Comparison of ENCODE assay signal across 19 cellular contexts in the genomic region with DNA sequence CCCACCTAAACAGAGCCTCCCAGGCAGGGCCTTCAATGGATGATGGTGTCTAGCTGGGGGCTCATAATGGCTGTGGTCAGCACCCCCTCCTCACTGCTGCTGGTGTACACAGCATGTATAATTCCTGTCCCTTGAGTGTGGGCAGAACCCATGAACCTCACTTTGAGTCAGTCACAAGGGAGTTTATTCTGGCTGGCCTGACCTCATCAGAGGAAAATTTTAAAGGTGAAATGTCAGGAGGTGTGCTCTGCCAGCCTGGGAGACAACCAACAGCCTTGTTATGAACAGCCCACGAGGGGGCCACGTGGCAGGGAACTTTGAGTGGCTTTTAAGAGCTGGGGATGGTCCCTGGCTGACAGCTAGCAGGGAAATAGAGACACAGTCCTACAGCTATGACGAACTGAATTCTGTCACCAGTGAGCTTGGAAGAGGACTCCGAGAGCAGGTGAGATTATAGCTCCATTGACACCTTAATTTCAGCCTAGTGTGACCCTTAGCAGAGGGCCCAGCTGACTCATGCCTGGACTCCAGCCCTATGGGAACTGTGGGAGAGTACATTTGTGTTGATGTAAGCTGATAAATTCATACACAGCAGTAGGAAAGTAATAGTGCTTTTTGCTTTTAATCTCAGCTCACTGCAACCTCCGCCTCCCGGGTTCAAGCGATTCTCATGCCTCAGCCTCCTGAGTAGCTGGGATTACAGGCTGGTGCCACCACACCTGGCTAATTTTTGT.
DNase-seq lines count a peak whose midpoint lies in the region; ATAC-seq, FAIRE-seq and TF ChIP-seq lines count a peak whose summit lies in the region.
"Had no signal": no experiment of that assay in that cellular context is flagged by ENCODE, and none has a peak within 500 bp of the region (broad histone marks: within the 10 kb centered on the region; RNA-seq: fewer than 3 reads in every experiment).

No MANE protein-coding gene starts in this region.

- H2AFZ ChIP-seq in HepG2 (ENCODE audit: low read length) (no peak overlapping the region), K562 (ENCODE audit: low read depth, low read length) (0 out of 2 replicates have a peak overlapping the region, but pooled peaks have one; percentile 4)

- FAIRE-seq in HepG2 (lab: Jason Lieb, UNC) (no peak), K562 (lab: Jason Lieb, UNC) (peak; percentile 51)
- FAIRE-seq: endometrium had no signal

- H3K36me3 ChIP-seq in HepG2 (replicated peaks in 1 of 2; ENCODE audit: control insufficient read depth in 1 of 2, insufficient read depth in 2 of 2, low read length in 2 of 2) (no peaks in the 10 kb centered on the region), right lobe of liver (no peaks in the 10 kb centered on the region), K562 (ENCODE audit: control insufficient read depth, insufficient read depth, low read length) (no peaks in the 10 kb centered on the region)
- H3K36me3 ChIP-seq: gastroesophageal sphincter, neutrophil, Peyer's patch had no signal

- H4K20me1 ChIP-seq in HepG2 (ENCODE audit: insufficient read depth, low read length) (no peaks in the 10 kb centered on the region), K562 (replicated peaks; ENCODE audit: control insufficient read depth, insufficient read depth, low read length) (peaks cover 4% of the 10 kb centered on the region; the same call in 1 of the 2 replicates)

- H3K9me1 ChIP-seq in K562 (ENCODE audit: control insufficient read depth, insufficient read depth, low read length) = no peaks in the 10 kb centered on the region

- in situ Hi-C loops in HepG2 (cut with HindIII; ENCODE audit: extremely low pct_ligation_motif_present, low pct_unique_long_range_greater_than_20kb) (no loop called here), K562 (cut with MboI) (no loop called here)

- ATAC-seq in HepG2 (peak; percentile 27; the same call in 1 of the 3 replicates), right lobe of liver (no peak), T-cell (replicated peaks in 1 of 4) (no peak), K562 (no peak), GM21717 (IDR thresholded peaks at IDR 0.05; ENCODE audit: unreplicated experiment) (no peak)
- ATAC-seq in stimulated activated naive CD8-positive, alpha-beta T cell treated with anti-CD3 and anti-CD28 coated beads, Interleukin-15, amount 100 ng/mL, for 72 hours = peak; percentile 67
- ATAC-seq: gastroesophageal sphincter, WTC11 had no signal

- H3K9me3 ChIP-seq in HepG2 (ENCODE audit: low read length) = no peaks in the 10 kb centered on the region
- H3K9me3 ChIP-seq in right lobe of liver = no peaks in the 10 kb centered on the region
- H3K9me3 ChIP-seq in K562 (replicated peaks; ENCODE audit: control insufficient read depth, insufficient read depth, low read depth, low read length) = no peaks in the 10 kb centered on the region
- H3K9me3 ChIP-seq: gastroesophageal sphincter, neutrophil, Peyer's patch had no signal

- WGBS in HepG2 (ENCODE audit: low lambda C conversion rate) = 41% methylated on average over 6 of the region's 7 CpGs
- WGBS in right lobe of liver (ENCODE audit: insufficient coverage, low coverage, low lambda C conversion rate, missing lambda C conversion rate) = 86% methylated on average over 5 of the region's 7 CpGs
- WGBS in K562 (ENCODE audit: insufficient coverage, low coverage, missing lambda C conversion rate) = 7% methylated on average over 7 of the region's 7 CpGs

- TF ChIP-seq CTCF in HepG2 (CRISPR knock-in tag; IDR thresholded peaks at IDR 0.05) = no peak
- no peak for TF ChIP-seq CTCF in right lobe of liver (IDR thresholded peaks at IDR 0.05)
- no peak for TF ChIP-seq CTCF in K562 (IDR thresholded peaks at IDR 0.05 in 2 of 3, conservative IDR thresholded peaks at IDR 0.05 in 1 of 3; ENCODE audit: insufficient read depth in 2 of 3, low read depth in 1 of 3, low read length in 3 of 3)

- no peak for TF ChIP-seq EP300 in HepG2 (IDR thresholded peaks at IDR 0.05; ENCODE audit: low read depth in 2 of 2, low read length in 2 of 2)
- no peak for TF ChIP-seq EP300 in HepG2 (CRISPR knock-in tag; IDR thresholded peaks at IDR 0.05; ENCODE audit: borderline replicate concordance)
- TF ChIP-seq EP300 in K562 (IDR thresholded peaks at IDR 0.05; ENCODE audit: low read length) = no peak

- intact Hi-C loops in HepG2 (cut with micrococcal nuclease; ENCODE audit: unreplicated experiment) (no loop called here), right lobe of liver (cut with DNase I) (no loop called here), K562 (cut with micrococcal nuclease) (no loop called here)

- no peak for TF ChIP-seq RAD21 in HepG2 (CRISPR knock-in tag; IDR thresholded peaks at IDR 0.05)
- no peak for TF ChIP-seq RAD21 in K562 (CRISPR knock-in tag; conservative IDR thresholded peaks at IDR 0.05 in 1 of 2, IDR thresholded peaks at IDR 0.05 in 1 of 2)

- H3K27ac Mint-ChIP-seq in T-cell = peak overlapping the region; percentile 60 to 65
- peak overlapping the region; percentile 61 to 94 for H3K27ac Mint-ChIP-seq in stimulated activated naive CD8-positive, alpha-beta T cell treated with anti-CD3 and anti-CD28 coated beads, Interleukin-15, amount 100 ng/mL, for 72 hours
- H3K27ac Mint-ChIP-seq: memory B cell, WTC11 had no signal

- no peak overlapping the region for H3K4me3 Mint-ChIP-seq in T-cell
- H3K4me3 Mint-ChIP-seq in stimulated activated naive CD8-positive, alpha-beta T cell treated with anti-CD3 and anti-CD28 coated beads, Interleukin-15, amount 100 ng/mL, for 72 hours = peak overlapping the region; percentile 64 to 66
- H3K4me3 Mint-ChIP-seq: memory B cell, WTC11 had no signal

- TF ChIP-seq POLR2A in HepG2 (IDR thresholded peaks at IDR 0.05; ENCODE audit: insufficient read depth in 1 of 2, low read depth in 2 of 2, low read length in 2 of 2) = no peak
- no peak for TF ChIP-seq POLR2A in right lobe of liver (IDR thresholded peaks at IDR 0.05)
- no peak for TF ChIP-seq POLR2A in K562 (conservative IDR thresholded peaks at IDR 0.05)

- peak; percentile 26 for DNase-seq in HepG2 (ENCODE audit: low spot score)
- no peak for DNase-seq in right lobe of liver
- no peak for DNase-seq in T-cell
- no peak for DNase-seq in K562 (ENCODE audit: extremely low read depth in 1 of 4, low spot score in 3 of 4)
- peak in 1 of 2 donors; percentile 48 for DNase-seq in stimulated activated naive CD8-positive, alpha-beta T cell treated with anti-CD3 and anti-CD28 coated beads, Interleukin-15, amount 100 ng/mL, for 72 hours
- no peak for DNase-seq in Kasumi-1 (lab: John Stamatoyannopoulos, UW)
- no peak for DNase-seq in DMS153 treated with DMSO at 0.1 percent for 48 hours (lab: John Stamatoyannopoulos, UW; ENCODE audit: unreplicated experiment)
- DNase-seq: activated gamma-delta T cell treated with Interleukin-2 at 50 U/mL for 16 hours; central memory CD4-positive, alpha-beta T cell; DND-41; NCI-H2029 treated with DMSO at 0.1 percent for 48 hours; Peyer's patch had no signal

- H3K27ac ChIP-seq in HepG2 (ENCODE audit: extremely low read length, insufficient read depth, low read length) = no peak overlapping the region
- H3K27ac ChIP-seq in right lobe of liver = no peak overlapping the region
- no peak overlapping the region for H3K27ac ChIP-seq in K562 (ENCODE audit: extremely low read depth, low read depth, low read length)
- H3K27ac ChIP-seq: gastroesophageal sphincter, neutrophil, Peyer's patch, skin epidermis had no signal

- H3K4me3 ChIP-seq in HepG2 (replicated peaks in 1 of 3; ENCODE audit: insufficient read depth in 1 of 3, low read depth in 2 of 3, low read length in 3 of 3) (no peak overlapping the region), right lobe of liver (no peak overlapping the region), K562 (no peak overlapping the region)
- H3K4me3 ChIP-seq: gastroesophageal sphincter, Peyer's patch, skin epidermis had no signal

- H3K4me2 ChIP-seq in HepG2 (ENCODE audit: low read depth, low read length) (no peak overlapping the region), K562 (ENCODE audit: insufficient read depth, low read length) (no peak overlapping the region)

- H3K36me3 Mint-ChIP-seq in T-cell = no peaks in the 10 kb centered on the region
- H3K36me3 Mint-ChIP-seq: memory B cell, WTC11 had no signal

- H3K27me3 ChIP-seq in HepG2 (ENCODE audit: control insufficient read depth in 1 of 2, insufficient read depth in 2 of 2, low read length in 2 of 2) (peaks cover 3 to 33% of the 10 kb centered on the region in 2 experiments; a peak in 3 of 5 replicates), right lobe of liver (no peaks in the 10 kb centered on the region), K562 (ENCODE audit: control insufficient read depth in 2 of 2, insufficient read depth in 2 of 2, low read length in 2 of 2) (peaks cover 41 to 66% of the 10 kb centered on the region in 2 experiments)
- H3K27me3 ChIP-seq: neutrophil, Peyer's patch had no signal

- H3K27me3 Mint-ChIP-seq in T-cell = no peaks in the 10 kb centered on the region
- no peaks in the 10 kb centered on the region for H3K27me3 Mint-ChIP-seq in stimulated activated naive CD8-positive, alpha-beta T cell treated with anti-CD3 and anti-CD28 coated beads, Interleukin-15, amount 100 ng/mL, for 72 hours
- H3K27me3 Mint-ChIP-seq: memory B cell had no signal

- POLR2A ChIA-PET in HepG2 (lab: Yijun Ruan, JAX) = no interaction called here
- POLR2A ChIA-PET in T-cell (lab: Charles Lee) = no interaction called here
- POLR2A ChIA-PET in K562 (lab: Yijun Ruan, JAX) = interaction anchor here (0.9 to 1.3 kb wide), 5 partner anchors 8 to 164 kb away, joined by 3 to 4 read pairs (median 3); no protein-coding TSS in a partner anchor

- H3K4me1 Mint-ChIP-seq in T-cell = peaks cover 60 to 73% (median 68%) of the 10 kb centered on the region in 3 donors
- H3K4me1 Mint-ChIP-seq in stimulated activated naive CD8-positive, alpha-beta T cell treated with anti-CD3 and anti-CD28 coated beads, Interleukin-15, amount 100 ng/mL, for 72 hours = peaks cover 91% of the 10 kb centered on the region

- H3K4me1 ChIP-seq in HepG2 (ENCODE audit: insufficient read depth, low read length) = peaks cover 37% of the 10 kb centered on the region
- no peaks in the 10 kb centered on the region for H3K4me1 ChIP-seq in right lobe of liver
- H3K4me1 ChIP-seq in K562 (replicated peaks in 1 of 2; ENCODE audit: control insufficient read depth in 2 of 2, insufficient read depth in 2 of 2, low read length in 2 of 2) = no peaks in the 10 kb centered on the region
- H3K4me1 ChIP-seq: Peyer's patch had no signal

- CTCF ChIA-PET in HepG2 (lab: Yijun Ruan, JAX; ENCODE audit: low intra/inter-chr PET ratio, low total read pairs) (no interaction called here), T-cell (lab: Charles Lee) (interaction anchor here in 1 of 2 donors (0.9 to 1.0 kb wide), 2 partner anchors 9 to 19 kb away, joined by 3 to 6 read pairs; no protein-coding TSS in a partner anchor), K562 (lab: Yijun Ruan, JAX; ENCODE audit: low intra/inter-chr PET ratio) (no interaction called here)

- H3K9ac ChIP-seq in HepG2 (ENCODE audit: insufficient read depth, low read depth, low read length) = no peak overlapping the region
- no peak overlapping the region for H3K9ac ChIP-seq in K562 (ENCODE audit: insufficient read depth in 1 of 2, low read depth in 2 of 2, low read length in 2 of 2)

- BruUV-seq in HepG2 (replicated peaks; lab: Mats Ljungman, UMichigan) (no TSS peak), K562 (replicated peaks; lab: Mats Ljungman, UMichigan) (no TSS peak)

- H3K79me2 ChIP-seq in HepG2 (ENCODE audit: insufficient read depth, low read length) (no peaks in the 10 kb centered on the region), K562 (ENCODE audit: control insufficient read depth, insufficient read depth, low read length) (no peaks in the 10 kb centered on the region)

- no peaks in the 10 kb centered on the region for H3K9me3 Mint-ChIP-seq in T-cell
- peaks cover 0 to 6% of the 10 kb centered on the region in 2 donors for H3K9me3 Mint-ChIP-seq in stimulated activated naive CD8-positive, alpha-beta T cell treated with anti-CD3 and anti-CD28 coated beads, Interleukin-15, amount 100 ng/mL, for 72 hours
- H3K9me3 Mint-ChIP-seq: memory B cell, WTC11 had no signal

Comparison
In these comparisons a context has a peak if more than half of its experiments do, and no peak if none do; other contexts are left out.
1. ATAC-seq: peak in HepG2 (single experiment) and stimulated activated naive CD8-positive, alpha-beta T cell treated with anti-CD3 and anti-CD28 coated beads, Interleukin-15, amount 100 ng/mL, for 72 hours (single experiment); none in right lobe of liver (0 of 4), T-cell (0 of 4), K562 (single experiment) and GM21717 (single experiment).
2. H3K4me3 Mint-ChIP-seq: peak in stimulated activated naive CD8-positive, alpha-beta T cell treated with anti-CD3 and anti-CD28 coated beads, Interleukin-15, amount 100 ng/mL, for 72 hours (2 of 2); none in T-cell (0 of 3).